Comparison of ENCODE assay signal across 1 cellular context in the genomic region with DNA sequence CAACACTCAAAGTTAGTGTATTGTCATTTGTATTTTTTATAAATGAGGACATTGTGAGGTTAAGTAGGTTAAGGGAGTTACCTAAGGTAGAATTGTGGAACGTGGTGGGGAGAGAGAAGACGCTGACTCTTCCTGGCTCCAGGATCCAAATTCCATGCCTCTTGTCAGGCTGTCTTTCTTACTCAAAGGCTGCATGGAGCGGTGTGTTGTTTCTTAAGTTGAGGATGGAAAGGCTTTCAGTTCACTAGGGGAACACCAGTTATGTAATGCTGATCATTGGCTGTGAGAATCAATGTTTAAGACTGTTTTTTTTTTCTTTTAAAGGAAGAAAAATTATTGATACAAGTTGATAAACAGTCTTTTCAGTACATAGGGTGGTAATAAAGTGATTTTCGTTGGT.
TF ChIP-seq lines count a peak whose summit lies in the region.

No MANE protein-coding gene starts in this region.

TF ChIP-seq in A549, 52 proteins besides CTCF, POLR2A, EP300 and RAD21 (continued from another document):
- TF ChIP-seq, protein P1, sequence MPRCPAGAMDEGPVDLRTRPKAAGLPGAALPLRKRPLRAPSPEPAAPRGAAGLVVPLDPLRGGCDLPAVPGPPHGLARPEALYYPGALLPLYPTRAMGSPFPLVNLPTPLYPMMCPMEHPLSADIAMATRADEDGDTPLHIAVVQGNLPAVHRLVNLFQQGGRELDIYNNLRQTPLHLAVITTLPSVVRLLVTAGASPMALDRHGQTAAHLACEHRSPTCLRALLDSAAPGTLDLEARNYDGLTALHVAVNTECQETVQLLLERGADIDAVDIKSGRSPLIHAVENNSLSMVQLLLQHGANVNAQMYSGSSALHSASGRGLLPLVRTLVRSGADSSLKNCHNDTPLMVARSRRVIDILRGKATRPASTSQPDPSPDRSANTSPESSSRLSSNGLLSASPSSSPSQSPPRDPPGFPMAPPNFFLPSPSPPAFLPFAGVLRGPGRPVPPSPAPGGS (IDR thresholded peaks at IDR 0.05): no peak
- TF ChIP-seq GATA3 (IDR thresholded peaks at IDR 0.05; ENCODE audit: borderline replicate concordance) (no peak), NPAS2 (CRISPR knock-in tag; IDR thresholded peaks at IDR 0.05; ENCODE audit: borderline replicate concordance) (no peak), ATOH8 (CRISPR knock-in tag; IDR thresholded peaks at IDR 0.05; ENCODE audit: low read depth) (no peak)
